ENCODE assay signal across 9 cellular contexts in the genomic region with DNA sequence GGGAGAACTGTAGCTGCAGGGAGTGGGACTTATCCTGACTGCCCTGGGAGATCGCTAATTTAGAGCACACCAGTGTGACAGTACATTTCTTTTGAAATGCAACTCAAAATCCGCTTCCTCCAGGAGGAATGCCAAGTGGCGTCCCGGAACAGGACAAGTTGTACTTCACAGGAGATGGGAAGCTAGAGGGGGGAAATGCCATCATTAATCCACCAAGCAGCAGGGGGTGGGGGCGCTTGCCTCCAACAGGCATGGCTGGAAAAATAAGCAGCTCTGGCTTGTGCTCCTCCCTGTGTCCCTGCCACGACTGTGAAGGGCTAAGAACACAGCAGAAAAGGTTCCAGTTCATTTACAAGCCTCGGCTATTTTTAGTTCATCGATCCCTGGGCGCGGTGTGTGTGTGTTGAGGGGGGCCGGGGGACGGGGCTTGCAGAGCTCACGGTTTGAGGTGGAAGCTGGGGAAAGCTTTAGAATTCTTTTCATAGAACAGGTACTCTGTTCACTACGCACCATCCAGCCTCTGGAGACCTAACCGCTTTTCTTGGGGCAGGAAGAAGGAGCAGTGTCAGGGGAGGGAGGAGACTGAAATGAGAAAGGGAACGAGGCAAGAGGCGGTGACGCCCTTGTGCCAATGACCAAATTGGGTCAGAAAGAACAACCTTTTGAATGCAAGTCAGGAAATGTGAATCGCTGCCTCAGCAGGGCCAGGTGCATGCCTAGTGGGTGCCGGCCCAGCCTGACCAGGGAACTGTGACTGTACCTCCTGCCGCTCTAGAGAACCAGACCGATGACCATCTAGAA. TPM values are rescaled to one million over a fixed set of nuclear protein-coding genes. Genes with fewer than 3 reads are reported as not detected.
DNase-seq lines count a peak whose midpoint lies in the region; ATAC-seq, FAIRE-seq and TF ChIP-seq lines count a peak whose summit lies in the region.
"Had no signal": no experiment of that assay in that cellular context is flagged by ENCODE, and none has a peak within 500 bp of the region (broad histone marks: within the 10 kb centered on the region; RNA-seq: fewer than 3 reads in every experiment).

No MANE protein-coding gene starts in this region.

- POLR2A ChIA-PET in A549 (lab: Yijun Ruan, JAX), result no interaction called here

- H2AFZ ChIP-seq in KMS-11 (ENCODE audit: low read depth), result peak overlapping the region; percentile 85

- H3K4me3 ChIP-seq in A549, result peak overlapping the region; percentile 23
- peak overlapping the region; percentile 70 for H3K4me3 ChIP-seq in KMS-11 (IDR thresholded peaks at IDR 0.05; ENCODE audit: insufficient read depth, low read depth, low read length)
- H3K4me3 ChIP-seq in epithelial cell of esophagus (ENCODE audit: low read length), result no peak overlapping the region
- H3K4me3 ChIP-seq in mucosa of stomach (ENCODE audit: low read length), result peak overlapping the region; percentile 31

- TF ChIP-seq POLR2A in A549 (IDR thresholded peaks at IDR 0.05; ENCODE audit: low read length), result no peak

- peak overlapping the region; percentile 27 to 53; a peak in 2 of 6 replicates for H3K27ac ChIP-seq in A549
- H3K27ac ChIP-seq in KMS-11, result peak overlapping the region; percentile 70
- H3K27ac ChIP-seq: foreskin keratinocyte had no signal

- H3K9ac ChIP-seq in KMS-11 (peak overlapping the region; percentile 59), mucosa of stomach (ENCODE audit: low read length) (peak overlapping the region; percentile 55)

- H3K4me2 ChIP-seq in A549 (peak overlapping the region; percentile 78), KMS-11 (peak overlapping the region; percentile 78)

- DNase-seq in A549 (ENCODE audit: low read depth in 1 of 2, low spot score in 1 of 2), result peak in 1 of 2 experiments; percentile 4
- DNase-seq in T-helper 17 cell, result no peak
- DNase-seq in epithelial cell of esophagus (ENCODE audit: low read depth), result peak; percentile 21
- DNase-seq in type B pancreatic cell (ENCODE audit: extremely low spot score, unreplicated experiment), result no peak

- H3K4me1 Mint-ChIP-seq in T-helper 17 cell (peaks cover 26% of the 10 kb centered on the region), type B pancreatic cell (ENCODE audit: unreplicated experiment) (peaks cover 17% of the 10 kb centered on the region)

- peaks cover 5% of the 10 kb centered on the region for H3K27me3 Mint-ChIP-seq in T-helper 17 cell
- peaks cover 66% of the 10 kb centered on the region for H3K27me3 Mint-ChIP-seq in type B pancreatic cell

- no peak for TF ChIP-seq EP300 in A549 (IDR thresholded peaks at IDR 0.05)

- H4K20me1 ChIP-seq in KMS-11 (ENCODE audit: insufficient read depth), result no peaks in the 10 kb centered on the region

- peaks cover 38% of the 10 kb centered on the region for H3K4me1 ChIP-seq in A549
- H3K4me1 ChIP-seq in KMS-11 (ENCODE audit: low read depth, poor library complexity, severe bottlenecking), result peaks cover 22% of the 10 kb centered on the region
- peaks cover 28% of the 10 kb centered on the region for H3K4me1 ChIP-seq in mucosa of stomach (ENCODE audit: control insufficient read depth, insufficient read depth, low read length)

- H3K4me3 Mint-ChIP-seq in T-helper 17 cell (peak overlapping the region; percentile 87), type B pancreatic cell (peak overlapping the region; percentile 83)

- H3K27me3 ChIP-seq in KMS-11 (ENCODE audit: insufficient read depth, low read depth) (no peaks in the 10 kb centered on the region), mucosa of stomach (ENCODE audit: control insufficient read depth, insufficient read depth, low read length) (no peaks in the 10 kb centered on the region)

- TF ChIP-seq CTCF in A549 (IDR thresholded peaks at IDR 0.05) (no peak), KMS-11 (conservative IDR thresholded peaks at IDR 0.05; ENCODE audit: low read depth, low read length) (no peak), epithelial cell of esophagus (IDR thresholded peaks at IDR 0.05; ENCODE audit: insufficient read depth, low read depth, low read length, missing control alignments) (no peak), type B pancreatic cell (conservative IDR thresholded peaks at IDR 0.05) (no peak)

- no peaks in the 10 kb centered on the region for H3K9me3 Mint-ChIP-seq in type B pancreatic cell

- H3K79me2 ChIP-seq in KMS-11 (ENCODE audit: insufficient read depth, low read depth), result no peaks in the 10 kb centered on the region

- WGBS in A549 (ENCODE audit: missing lambda C conversion rate), result 32% methylated on average over 16 of the region's 22 CpGs

- H3K36me3 Mint-ChIP-seq in T-helper 17 cell (ENCODE audit: low read depth) (no peaks in the 10 kb centered on the region), type B pancreatic cell (no peaks in the 10 kb centered on the region)

- H3K27ac Mint-ChIP-seq in T-helper 17 cell (peak overlapping the region; percentile 70), type B pancreatic cell (peak overlapping the region; percentile 57)

- ATAC-seq in A549 (peak in 1 of 2 experiments; percentile 40; a peak in 3 of 6 replicates), GM18868 (IDR thresholded peaks at IDR 0.05; ENCODE audit: unreplicated experiment) (peak; percentile 51), T-helper 17 cell (peak; percentile 80), GM21717 (IDR thresholded peaks at IDR 0.05; ENCODE audit: unreplicated experiment) (no peak)

- H3K9me3 ChIP-seq in A549 (no peaks in the 10 kb centered on the region), T-helper 17 cell (ENCODE audit: control insufficient read depth, low read length, poor library complexity, severe bottlenecking) (no peaks in the 10 kb centered on the region), mucosa of stomach (ENCODE audit: control insufficient read depth, low read length) (no peaks in the 10 kb centered on the region)

- no peak for FAIRE-seq in A549 (lab: Jason Lieb, UNC)

- H3K36me3 ChIP-seq in KMS-11 (ENCODE audit: insufficient read depth) (no peaks in the 10 kb centered on the region), mucosa of stomach (ENCODE audit: control insufficient read depth, insufficient read depth, low read length) (no peaks in the 10 kb centered on the region)

- TF ChIP-seq RAD21 in A549 (conservative IDR thresholded peaks at IDR 0.05 in 1 of 2, IDR thresholded peaks at IDR 0.05 in 1 of 2), result no peak

- CTCF ChIA-PET in A549 (lab: Yijun Ruan, JAX), result no interaction called here

TF ChIP-seq in A549, 52 proteins besides CTCF, POLR2A, EP300 and RAD21:
- TF ChIP-seq, protein P1, sequence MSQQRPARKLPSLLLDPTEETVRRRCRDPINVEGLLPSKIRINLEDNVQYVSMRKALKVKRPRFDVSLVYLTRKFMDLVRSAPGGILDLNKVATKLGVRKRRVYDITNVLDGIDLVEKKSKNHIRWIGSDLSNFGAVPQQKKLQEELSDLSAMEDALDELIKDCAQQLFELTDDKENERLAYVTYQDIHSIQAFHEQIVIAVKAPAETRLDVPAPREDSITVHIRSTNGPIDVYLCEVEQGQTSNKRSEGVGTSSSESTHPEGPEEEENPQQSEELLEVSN (IDR thresholded peaks at IDR 0.05; ENCODE audit: borderline replicate concordance, low read depth), result no peak
- TF ChIP-seq, protein P2, sequence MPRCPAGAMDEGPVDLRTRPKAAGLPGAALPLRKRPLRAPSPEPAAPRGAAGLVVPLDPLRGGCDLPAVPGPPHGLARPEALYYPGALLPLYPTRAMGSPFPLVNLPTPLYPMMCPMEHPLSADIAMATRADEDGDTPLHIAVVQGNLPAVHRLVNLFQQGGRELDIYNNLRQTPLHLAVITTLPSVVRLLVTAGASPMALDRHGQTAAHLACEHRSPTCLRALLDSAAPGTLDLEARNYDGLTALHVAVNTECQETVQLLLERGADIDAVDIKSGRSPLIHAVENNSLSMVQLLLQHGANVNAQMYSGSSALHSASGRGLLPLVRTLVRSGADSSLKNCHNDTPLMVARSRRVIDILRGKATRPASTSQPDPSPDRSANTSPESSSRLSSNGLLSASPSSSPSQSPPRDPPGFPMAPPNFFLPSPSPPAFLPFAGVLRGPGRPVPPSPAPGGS (IDR thresholded peaks at IDR 0.05), result no peak
- TF ChIP-seq ZFP36 (IDR thresholded peaks at IDR 0.05; ENCODE audit: borderline replicate concordance, partially characterized antibody), result no peak

RNA-seq across cellular contexts. Expression of a gene that starts 51.8 kb away (rescaled TPM):
- 11.5 and 13.2 TPM in 2 replicates for polyA plus RNA-seq in A549 (2011; rRNA removed)
- polyA plus RNA-seq in A549 (2012; cell fraction: cytosol; rRNA removed), result 9.8 and 10.0 TPM in 2 replicates
- 3.0 and 3.7 TPM in 2 replicates for polyA plus RNA-seq in A549 (2012; cell fraction: nucleus; rRNA removed)
- polyA plus RNA-seq in A549 (2017; fragmentation: RNase III; extraction: RNeasy Plus Mini Kit Qiagen cat#74134 plus additional on column Dnase treatment), result 13.3 to 17.1 TPM (median 15.3 TPM) in 3 replicates
- polyA minus RNA-seq in A549 (2011; rRNA and poly(A)+ RNA removed), result 15.7 and 17.0 TPM in 2 replicates
- total RNA-seq in T-helper 17 cell, result 1 to 10 TPM; 1.9 to 2.6 TPM
- total RNA-seq in type B pancreatic cell (ENCODE audit: low replicate concordance), result 1.5 and 11.6 TPM in 2 replicates
- polyA plus RNA-seq: foreskin keratinocyte had no signal
